Comparison of ENCODE assay signal across 1 cellular context in the genomic region with DNA sequence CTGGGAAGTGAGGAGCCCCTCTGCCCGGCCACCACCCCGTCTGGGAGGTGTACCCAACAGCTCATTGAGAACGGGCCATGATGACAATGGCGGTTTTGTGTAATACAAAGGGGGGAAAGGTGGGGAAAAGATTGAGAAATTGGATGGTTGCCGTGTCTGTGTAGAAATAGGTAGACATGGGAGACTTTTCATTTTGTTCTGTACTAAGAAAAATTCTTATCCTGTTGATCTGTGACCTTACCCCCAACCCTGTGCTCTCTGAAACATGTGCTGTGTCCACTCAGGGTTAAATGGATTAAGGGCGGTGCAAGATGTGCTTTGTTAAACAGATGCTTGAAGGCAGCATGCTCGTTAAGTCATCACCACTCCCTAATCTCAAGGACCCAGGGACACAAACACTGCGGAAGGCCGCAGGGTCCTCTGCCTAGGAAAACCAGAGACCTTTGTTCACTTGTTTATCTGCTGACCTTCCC.
TF ChIP-seq lines count a peak whose summit lies in the region.
"Not testable (repeated sequence)": the region's sequence is repeated elsewhere in the genome, so short reads cannot be mapped to it uniquely, and the experiment has no call there.

No MANE protein-coding gene starts in this region.

TF ChIP-seq in K562, 482 proteins besides CTCF, POLR2A, EP300 and RAD21 (continued from another document and continues in another):
- TF ChIP-seq, protein P1, sequence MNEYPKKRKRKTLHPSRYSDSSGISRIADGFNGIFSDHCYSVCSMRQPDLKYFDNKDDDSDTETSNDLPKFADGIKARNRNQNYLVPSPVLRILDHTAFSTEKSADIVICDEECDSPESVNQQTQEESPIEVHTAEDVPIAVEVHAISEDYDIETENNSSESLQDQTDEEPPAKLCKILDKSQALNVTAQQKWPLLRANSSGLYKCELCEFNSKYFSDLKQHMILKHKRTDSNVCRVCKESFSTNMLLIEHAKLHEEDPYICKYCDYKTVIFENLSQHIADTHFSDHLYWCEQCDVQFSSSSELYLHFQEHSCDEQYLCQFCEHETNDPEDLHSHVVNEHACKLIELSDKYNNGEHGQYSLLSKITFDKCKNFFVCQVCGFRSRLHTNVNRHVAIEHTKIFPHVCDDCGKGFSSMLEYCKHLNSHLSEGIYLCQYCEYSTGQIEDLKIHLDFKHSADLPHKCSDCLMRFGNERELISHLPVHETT (CRISPR knock-in tag; conservative IDR thresholded peaks at IDR 0.05 in 1 of 2, IDR thresholded peaks at IDR 0.05 in 1 of 2), result peak in 1 of 2 experiments; percentile 53; a peak in 1 of 4 replicates
- TF ChIP-seq ZNF316 (IDR thresholded peaks at IDR 0.05) (peak; percentile 14; the same call in 1 of the 2 replicates), POLR2B (IDR thresholded peaks at IDR 0.05; ENCODE audit: low read depth, partially characterized antibody) (peak; percentile 41), CBFA2T2 (conservative IDR thresholded peaks at IDR 0.05) (peak; percentile 83), TRIM28 (IDR thresholded peaks at IDR 0.05) (peak; percentile 14; the same call in 1 of the 2 replicates), SMARCA5 (IDR thresholded peaks at IDR 0.05) (peak; percentile 60; the same call in 1 of the 2 replicates), ZFX (CRISPR knock-in tag; IDR thresholded peaks at IDR 0.05) (peak; percentile 60), GATAD2A (IDR thresholded peaks at IDR 0.05) (peak; percentile 73; the same call in 1 of the 2 replicates), DPF2 (IDR thresholded peaks at IDR 0.05) (peak; percentile 71; the same call in 1 of the 2 replicates), SUPT5H (IDR thresholded peaks at IDR 0.05) (peak; percentile 28; the same call in 1 of the 2 replicates), HDAC1 (IDR thresholded peaks at IDR 0.05) (peak in 1 of 2 experiments; percentile 73; a peak in 1 of 4 replicates), POLR2G (IDR thresholded peaks at IDR 0.05; ENCODE audit: low read depth, low read length) (peak; percentile 41; the same call in 1 of the 2 replicates), CC2D1A (IDR thresholded peaks at IDR 0.05) (peak; percentile 21; the same call in 1 of the 2 replicates), POLR2H (tag; IDR thresholded peaks at IDR 0.05; ENCODE audit: low read depth) (0 out of 2 replicates have a peak, but pooled peaks have one; percentile 26), BRD9 (IDR thresholded peaks at IDR 0.05; ENCODE audit: low read depth, partially characterized antibody) (peak; percentile 17), HDAC2 (IDR thresholded peaks at IDR 0.05) (peak; percentile 61; the same call in 1 of the 2 replicates), CBFA2T3 (IDR thresholded peaks at IDR 0.05) (peak; percentile 89), TARDBP (IDR thresholded peaks at IDR 0.05) (0 out of 2 replicates have a peak, but pooled peaks have one; percentile 41), SMAD4 (CRISPR knock-in tag; conservative IDR thresholded peaks at IDR 0.05) (peak; percentile 13), MYC (CRISPR knock-in tag; IDR thresholded peaks at IDR 0.05; ENCODE audit: borderline replicate concordance, low read depth) (peak; percentile 78; the same call in 1 of the 2 replicates), ATF1 (tag; IDR thresholded peaks at IDR 0.05) (0 out of 2 replicates have a peak, but pooled peaks have one; percentile 12), TCF3 (CRISPR knock-in tag; IDR thresholded peaks at IDR 0.05) (peak; percentile 77), ARNT (IDR thresholded peaks at IDR 0.05) (0 out of 4 replicates have a peak, but pooled peaks of 1 of the 2 experiments have one; percentile 15), MTA1 (IDR thresholded peaks at IDR 0.05; ENCODE audit: borderline replicate concordance) (peak; percentile 8; the same call in 1 of the 2 replicates)
- TF ChIP-seq, protein P2, sequence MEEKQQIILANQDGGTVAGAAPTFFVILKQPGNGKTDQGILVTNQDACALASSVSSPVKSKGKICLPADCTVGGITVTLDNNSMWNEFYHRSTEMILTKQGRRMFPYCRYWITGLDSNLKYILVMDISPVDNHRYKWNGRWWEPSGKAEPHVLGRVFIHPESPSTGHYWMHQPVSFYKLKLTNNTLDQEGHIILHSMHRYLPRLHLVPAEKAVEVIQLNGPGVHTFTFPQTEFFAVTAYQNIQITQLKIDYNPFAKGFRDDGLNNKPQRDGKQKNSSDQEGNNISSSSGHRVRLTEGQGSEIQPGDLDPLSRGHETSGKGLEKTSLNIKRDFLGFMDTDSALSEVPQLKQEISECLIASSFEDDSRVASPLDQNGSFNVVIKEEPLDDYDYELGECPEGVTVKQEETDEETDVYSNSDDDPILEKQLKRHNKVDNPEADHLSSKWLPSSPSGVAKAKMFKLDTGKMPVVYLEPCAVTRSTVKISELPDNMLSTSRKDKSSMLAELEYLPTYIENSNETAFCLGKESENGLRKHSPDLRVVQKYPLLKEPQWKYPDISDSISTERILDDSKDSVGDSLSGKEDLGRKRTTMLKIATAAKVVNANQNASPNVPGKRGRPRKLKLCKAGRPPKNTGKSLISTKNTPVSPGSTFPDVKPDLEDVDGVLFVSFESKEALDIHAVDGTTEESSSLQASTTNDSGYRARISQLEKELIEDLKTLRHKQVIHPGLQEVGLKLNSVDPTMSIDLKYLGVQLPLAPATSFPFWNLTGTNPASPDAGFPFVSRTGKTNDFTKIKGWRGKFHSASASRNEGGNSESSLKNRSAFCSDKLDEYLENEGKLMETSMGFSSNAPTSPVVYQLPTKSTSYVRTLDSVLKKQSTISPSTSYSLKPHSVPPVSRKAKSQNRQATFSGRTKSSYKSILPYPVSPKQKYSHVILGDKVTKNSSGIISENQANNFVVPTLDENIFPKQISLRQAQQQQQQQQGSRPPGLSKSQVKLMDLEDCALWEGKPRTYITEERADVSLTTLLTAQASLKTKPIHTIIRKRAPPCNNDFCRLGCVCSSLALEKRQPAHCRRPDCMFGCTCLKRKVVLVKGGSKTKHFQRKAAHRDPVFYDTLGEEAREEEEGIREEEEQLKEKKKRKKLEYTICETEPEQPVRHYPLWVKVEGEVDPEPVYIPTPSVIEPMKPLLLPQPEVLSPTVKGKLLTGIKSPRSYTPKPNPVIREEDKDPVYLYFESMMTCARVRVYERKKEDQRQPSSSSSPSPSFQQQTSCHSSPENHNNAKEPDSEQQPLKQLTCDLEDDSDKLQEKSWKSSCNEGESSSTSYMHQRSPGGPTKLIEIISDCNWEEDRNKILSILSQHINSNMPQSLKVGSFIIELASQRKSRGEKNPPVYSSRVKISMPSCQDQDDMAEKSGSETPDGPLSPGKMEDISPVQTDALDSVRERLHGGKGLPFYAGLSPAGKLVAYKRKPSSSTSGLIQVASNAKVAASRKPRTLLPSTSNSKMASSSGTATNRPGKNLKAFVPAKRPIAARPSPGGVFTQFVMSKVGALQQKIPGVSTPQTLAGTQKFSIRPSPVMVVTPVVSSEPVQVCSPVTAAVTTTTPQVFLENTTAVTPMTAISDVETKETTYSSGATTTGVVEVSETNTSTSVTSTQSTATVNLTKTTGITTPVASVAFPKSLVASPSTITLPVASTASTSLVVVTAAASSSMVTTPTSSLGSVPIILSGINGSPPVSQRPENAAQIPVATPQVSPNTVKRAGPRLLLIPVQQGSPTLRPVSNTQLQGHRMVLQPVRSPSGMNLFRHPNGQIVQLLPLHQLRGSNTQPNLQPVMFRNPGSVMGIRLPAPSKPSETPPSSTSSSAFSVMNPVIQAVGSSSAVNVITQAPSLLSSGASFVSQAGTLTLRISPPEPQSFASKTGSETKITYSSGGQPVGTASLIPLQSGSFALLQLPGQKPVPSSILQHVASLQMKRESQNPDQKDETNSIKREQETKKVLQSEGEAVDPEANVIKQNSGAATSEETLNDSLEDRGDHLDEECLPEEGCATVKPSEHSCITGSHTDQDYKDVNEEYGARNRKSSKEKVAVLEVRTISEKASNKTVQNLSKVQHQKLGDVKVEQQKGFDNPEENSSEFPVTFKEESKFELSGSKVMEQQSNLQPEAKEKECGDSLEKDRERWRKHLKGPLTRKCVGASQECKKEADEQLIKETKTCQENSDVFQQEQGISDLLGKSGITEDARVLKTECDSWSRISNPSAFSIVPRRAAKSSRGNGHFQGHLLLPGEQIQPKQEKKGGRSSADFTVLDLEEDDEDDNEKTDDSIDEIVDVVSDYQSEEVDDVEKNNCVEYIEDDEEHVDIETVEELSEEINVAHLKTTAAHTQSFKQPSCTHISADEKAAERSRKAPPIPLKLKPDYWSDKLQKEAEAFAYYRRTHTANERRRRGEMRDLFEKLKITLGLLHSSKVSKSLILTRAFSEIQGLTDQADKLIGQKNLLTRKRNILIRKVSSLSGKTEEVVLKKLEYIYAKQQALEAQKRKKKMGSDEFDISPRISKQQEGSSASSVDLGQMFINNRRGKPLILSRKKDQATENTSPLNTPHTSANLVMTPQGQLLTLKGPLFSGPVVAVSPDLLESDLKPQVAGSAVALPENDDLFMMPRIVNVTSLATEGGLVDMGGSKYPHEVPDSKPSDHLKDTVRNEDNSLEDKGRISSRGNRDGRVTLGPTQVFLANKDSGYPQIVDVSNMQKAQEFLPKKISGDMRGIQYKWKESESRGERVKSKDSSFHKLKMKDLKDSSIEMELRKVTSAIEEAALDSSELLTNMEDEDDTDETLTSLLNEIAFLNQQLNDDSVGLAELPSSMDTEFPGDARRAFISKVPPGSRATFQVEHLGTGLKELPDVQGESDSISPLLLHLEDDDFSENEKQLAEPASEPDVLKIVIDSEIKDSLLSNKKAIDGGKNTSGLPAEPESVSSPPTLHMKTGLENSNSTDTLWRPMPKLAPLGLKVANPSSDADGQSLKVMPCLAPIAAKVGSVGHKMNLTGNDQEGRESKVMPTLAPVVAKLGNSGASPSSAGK (IDR thresholded peaks at IDR 0.05), result peak; percentile 42
- TF ChIP-seq, protein P3, sequence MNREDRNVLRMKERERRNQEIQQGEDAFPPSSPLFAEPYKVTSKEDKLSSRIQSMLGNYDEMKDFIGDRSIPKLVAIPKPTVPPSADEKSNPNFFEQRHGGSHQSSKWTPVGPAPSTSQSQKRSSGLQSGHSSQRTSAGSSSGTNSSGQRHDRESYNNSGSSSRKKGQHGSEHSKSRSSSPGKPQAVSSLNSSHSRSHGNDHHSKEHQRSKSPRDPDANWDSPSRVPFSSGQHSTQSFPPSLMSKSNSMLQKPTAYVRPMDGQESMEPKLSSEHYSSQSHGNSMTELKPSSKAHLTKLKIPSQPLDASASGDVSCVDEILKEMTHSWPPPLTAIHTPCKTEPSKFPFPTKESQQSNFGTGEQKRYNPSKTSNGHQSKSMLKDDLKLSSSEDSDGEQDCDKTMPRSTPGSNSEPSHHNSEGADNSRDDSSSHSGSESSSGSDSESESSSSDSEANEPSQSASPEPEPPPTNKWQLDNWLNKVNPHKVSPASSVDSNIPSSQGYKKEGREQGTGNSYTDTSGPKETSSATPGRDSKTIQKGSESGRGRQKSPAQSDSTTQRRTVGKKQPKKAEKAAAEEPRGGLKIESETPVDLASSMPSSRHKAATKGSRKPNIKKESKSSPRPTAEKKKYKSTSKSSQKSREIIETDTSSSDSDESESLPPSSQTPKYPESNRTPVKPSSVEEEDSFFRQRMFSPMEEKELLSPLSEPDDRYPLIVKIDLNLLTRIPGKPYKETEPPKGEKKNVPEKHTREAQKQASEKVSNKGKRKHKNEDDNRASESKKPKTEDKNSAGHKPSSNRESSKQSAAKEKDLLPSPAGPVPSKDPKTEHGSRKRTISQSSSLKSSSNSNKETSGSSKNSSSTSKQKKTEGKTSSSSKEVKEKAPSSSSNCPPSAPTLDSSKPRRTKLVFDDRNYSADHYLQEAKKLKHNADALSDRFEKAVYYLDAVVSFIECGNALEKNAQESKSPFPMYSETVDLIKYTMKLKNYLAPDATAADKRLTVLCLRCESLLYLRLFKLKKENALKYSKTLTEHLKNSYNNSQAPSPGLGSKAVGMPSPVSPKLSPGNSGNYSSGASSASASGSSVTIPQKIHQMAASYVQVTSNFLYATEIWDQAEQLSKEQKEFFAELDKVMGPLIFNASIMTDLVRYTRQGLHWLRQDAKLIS (CRISPR knock-in tag; IDR thresholded peaks at IDR 0.05), result 0 out of 2 replicates have a peak, but pooled peaks have one; percentile 12
- TF ChIP-seq, protein P4, sequence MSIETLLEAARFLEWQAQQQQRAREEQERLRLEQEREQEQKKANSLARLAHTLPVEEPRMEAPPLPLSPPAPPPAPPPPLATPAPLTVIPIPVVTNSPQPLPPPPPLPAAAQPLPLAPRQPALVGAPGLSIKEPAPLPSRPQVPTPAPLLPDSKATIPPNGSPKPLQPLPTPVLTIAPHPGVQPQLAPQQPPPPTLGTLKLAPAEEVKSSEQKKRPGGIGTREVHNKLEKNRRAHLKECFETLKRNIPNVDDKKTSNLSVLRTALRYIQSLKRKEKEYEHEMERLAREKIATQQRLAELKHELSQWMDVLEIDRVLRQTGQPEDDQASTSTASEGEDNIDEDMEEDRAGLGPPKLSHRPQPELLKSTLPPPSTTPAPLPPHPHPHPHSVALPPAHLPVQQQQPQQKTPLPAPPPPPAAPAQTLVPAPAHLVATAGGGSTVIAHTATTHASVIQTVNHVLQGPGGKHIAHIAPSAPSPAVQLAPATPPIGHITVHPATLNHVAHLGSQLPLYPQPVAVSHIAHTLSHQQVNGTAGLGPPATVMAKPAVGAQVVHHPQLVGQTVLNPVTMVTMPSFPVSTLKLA (conservative IDR thresholded peaks at IDR 0.05), result peak; percentile 87 to 93
- TF ChIP-seq, protein P5, sequence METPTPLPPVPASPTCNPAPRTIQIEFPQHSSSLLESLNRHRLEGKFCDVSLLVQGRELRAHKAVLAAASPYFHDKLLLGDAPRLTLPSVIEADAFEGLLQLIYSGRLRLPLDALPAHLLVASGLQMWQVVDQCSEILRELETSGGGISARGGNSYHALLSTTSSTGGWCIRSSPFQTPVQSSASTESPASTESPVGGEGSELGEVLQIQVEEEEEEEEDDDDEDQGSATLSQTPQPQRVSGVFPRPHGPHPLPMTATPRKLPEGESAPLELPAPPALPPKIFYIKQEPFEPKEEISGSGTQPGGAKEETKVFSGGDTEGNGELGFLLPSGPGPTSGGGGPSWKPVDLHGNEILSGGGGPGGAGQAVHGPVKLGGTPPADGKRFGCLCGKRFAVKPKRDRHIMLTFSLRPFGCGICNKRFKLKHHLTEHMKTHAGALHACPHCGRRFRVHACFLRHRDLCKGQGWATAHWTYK (CRISPR knock-in tag; IDR thresholded peaks at IDR 0.05), result 0 out of 2 replicates have a peak, but pooled peaks have one; percentile 3
- TF ChIP-seq MYC (IDR thresholded peaks at IDR 0.05; ENCODE audit: low read depth, low read length); ATF1 (CRISPR knock-in tag; IDR thresholded peaks at IDR 0.05): not testable (repeated sequence)
- TF ChIP-seq, protein P6, sequence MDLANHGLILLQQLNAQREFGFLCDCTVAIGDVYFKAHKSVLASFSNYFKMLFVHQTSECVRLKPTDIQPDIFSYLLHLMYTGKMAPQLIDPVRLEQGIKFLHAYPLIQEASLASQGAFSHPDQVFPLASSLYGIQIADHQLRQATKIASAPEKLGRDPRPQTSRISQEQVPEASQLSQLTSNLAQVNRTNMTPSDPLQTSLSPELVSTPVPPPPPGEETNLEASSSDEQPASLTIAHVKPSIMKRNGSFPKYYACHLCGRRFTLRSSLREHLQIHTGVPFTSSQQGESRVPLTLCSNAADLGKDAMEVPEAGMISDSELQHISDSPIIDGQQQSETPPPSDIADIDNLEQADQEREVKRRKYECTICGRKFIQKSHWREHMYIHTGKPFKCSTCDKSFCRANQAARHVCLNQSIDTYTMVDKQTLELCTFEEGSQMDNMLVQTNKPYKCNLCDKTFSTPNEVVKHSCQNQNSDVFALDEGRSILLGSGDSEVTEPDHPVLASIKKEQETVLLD (IDR thresholded peaks at IDR 0.05), result 0 out of 2 replicates have a peak, but pooled peaks have one; percentile 34
- TF ChIP-seq, protein P7, sequence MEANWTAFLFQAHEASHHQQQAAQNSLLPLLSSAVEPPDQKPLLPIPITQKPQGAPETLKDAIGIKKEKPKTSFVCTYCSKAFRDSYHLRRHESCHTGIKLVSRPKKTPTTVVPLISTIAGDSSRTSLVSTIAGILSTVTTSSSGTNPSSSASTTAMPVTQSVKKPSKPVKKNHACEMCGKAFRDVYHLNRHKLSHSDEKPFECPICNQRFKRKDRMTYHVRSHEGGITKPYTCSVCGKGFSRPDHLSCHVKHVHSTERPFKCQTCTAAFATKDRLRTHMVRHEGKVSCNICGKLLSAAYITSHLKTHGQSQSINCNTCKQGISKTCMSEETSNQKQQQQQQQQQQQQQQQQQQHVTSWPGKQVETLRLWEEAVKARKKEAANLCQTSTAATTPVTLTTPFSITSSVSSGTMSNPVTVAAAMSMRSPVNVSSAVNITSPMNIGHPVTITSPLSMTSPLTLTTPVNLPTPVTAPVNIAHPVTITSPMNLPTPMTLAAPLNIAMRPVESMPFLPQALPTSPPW (CRISPR knock-in tag; IDR thresholded peaks at IDR 0.05), result peak; percentile 7; the same call in 1 of the 2 replicates
